In genomic region chr12:1469063-1469462, GRCh38 we compare ENCODE assay signal across 9 cellular contexts.
"Had no signal": no experiment of that assay in that cellular context is flagged by ENCODE, and none has a peak within 500 bp of the region (broad histone marks: within the 10 kb centered on the region; RNA-seq: fewer than 3 reads in every experiment).

No MANE protein-coding gene starts in this region.

- H3K36me3 ChIP-seq: pancreas, thoracic aorta had no signal

- ATAC-seq: activated CD4-positive, CD25-positive, alpha-beta regulatory T cell treated with anti-CD3 and anti-CD28 coated beads, Interleukin-2, amount 50 U/mL, for 24 hours; body of pancreas; esophagus mucosa; pancreas had no signal

- FAIRE-seq: pancreas had no signal

- H3K9me3 ChIP-seq: body of pancreas, pancreas, stomach, thoracic aorta had no signal

- H3K4me3 ChIP-seq: body of pancreas, pancreas, skin epidermis, stomach, thoracic aorta had no signal

- DNase-seq: activated T-cell treated with anti-CD3 and anti-CD28 coated beads, Interleukin-2, amount 50 U/mL, for 1 hour; body of pancreas; cerebellar nuclear complex; pancreas; stomach had no signal

- H3K27ac ChIP-seq: body of pancreas, pancreas, skin epidermis, stomach had no signal

- H3K27me3 ChIP-seq: body of pancreas, pancreas, stomach had no signal

- H3K4me1 ChIP-seq: body of pancreas had no signal
